In genomic region chr11:18632841-18633240, GRCh38 we compare ENCODE assay signal across 8 cellular contexts. TPM values are rescaled to one million over a fixed set of nuclear protein-coding genes. Genes with fewer than 3 reads are reported as not detected.
DNase-seq lines count a peak whose midpoint lies in the region; ATAC-seq and TF ChIP-seq lines count a peak whose summit lies in the region.

No MANE protein-coding gene starts in this region.

- H3K27ac Mint-ChIP-seq in CD8-positive, alpha-beta T cell, result peak overlapping the region; percentile 32
- H3K27ac Mint-ChIP-seq in dendritic cell treated with granulocyte-macrophage colony-stimulating factor and Interleukin-4, amounts not matched to agents 40 ng/mL and 50 ng/mL, for 4 days, result peak overlapping the region; percentile 98
- no peak overlapping the region for H3K27ac Mint-ChIP-seq in nephron progenitor cell

- no peak for DNase-seq in CD8-positive, alpha-beta T cell
- DNase-seq in MG63 (no peak), nephron progenitor cell (no peak), mucosa of descending colon (no peak), iPS-NIHi7 (ENCODE audit: extremely low spot score) (no peak)

- peaks cover 19% of the 10 kb centered on the region for H3K36me3 Mint-ChIP-seq in CD8-positive, alpha-beta T cell
- H3K36me3 Mint-ChIP-seq in dendritic cell treated with granulocyte-macrophage colony-stimulating factor and Interleukin-4, amounts not matched to agents 40 ng/mL and 50 ng/mL, for 4 days (ENCODE audit: low read depth), result peaks cover 19% of the 10 kb centered on the region
- H3K36me3 Mint-ChIP-seq in nephron progenitor cell (ENCODE audit: low read depth), result no peaks in the 10 kb centered on the region

- intact Hi-C loops in CD8-positive, alpha-beta T cell (cut with DNase I, micrococcal nuclease), result loop anchor here (5.0 to 10.0 kb wide), 7 partner anchors 89 to 1898 kb away; partner anchors contain the start of genes PRMT3 (in 2 of the 2), C11orf58 (in 1 of the 2), RPS13 (in 1 of the 2) and SAAL1 (in 1 of the 2)
- intact Hi-C loops in dendritic cell treated with granulocyte-macrophage colony-stimulating factor and Interleukin-4, amounts not matched to agents 40 ng/mL and 50 ng/mL, for 4 days (cut with micrococcal nuclease), result loop anchor here (5.0 kb wide), 1 partner anchor 311 kb away; the partner anchor contains the start of genes GTF2H1 and HPS5
- intact Hi-C loops in mucosa of descending colon (cut with DNase I, micrococcal nuclease), result no loop called here

- peaks cover 46% of the 10 kb centered on the region for H3K4me1 Mint-ChIP-seq in CD8-positive, alpha-beta T cell (ENCODE audit: low read depth)
- H3K4me1 Mint-ChIP-seq in dendritic cell treated with granulocyte-macrophage colony-stimulating factor and Interleukin-4, amounts not matched to agents 40 ng/mL and 50 ng/mL, for 4 days (ENCODE audit: low read depth), result peaks cover 14% of the 10 kb centered on the region
- H3K4me1 Mint-ChIP-seq in nephron progenitor cell, result peaks cover 21% of the 10 kb centered on the region

- H3K36me3 ChIP-seq in CD8-positive, alpha-beta T cell (ENCODE audit: insufficient read depth, low read length), result no peaks in the 10 kb centered on the region
- H3K36me3 ChIP-seq in MG63, result no peaks in the 10 kb centered on the region; the same call in 1 of the 2 replicates
- no peaks in the 10 kb centered on the region for H3K36me3 ChIP-seq in mucosa of descending colon (ENCODE audit: low read depth)

- ATAC-seq in CD8-positive, alpha-beta T cell, result no peak
- ATAC-seq in GM18909 (IDR thresholded peaks at IDR 0.05; ENCODE audit: poor library complexity, unreplicated experiment) (no peak), mucosa of descending colon (no peak), HG02973 (IDR thresholded peaks at IDR 0.05; ENCODE audit: unreplicated experiment) (no peak)

- no peaks in the 10 kb centered on the region for H3K27me3 Mint-ChIP-seq in CD8-positive, alpha-beta T cell (ENCODE audit: low read depth)
- peaks cover 10% of the 10 kb centered on the region for H3K27me3 Mint-ChIP-seq in dendritic cell treated with granulocyte-macrophage colony-stimulating factor and Interleukin-4, amounts not matched to agents 40 ng/mL and 50 ng/mL, for 4 days
- peaks cover 22% of the 10 kb centered on the region for H3K27me3 Mint-ChIP-seq in nephron progenitor cell (ENCODE audit: low read depth, poor library complexity)

- CTCF ChIA-PET in CD8-positive, alpha-beta T cell (lab: Charles Lee), result interaction anchor here (0.8 to 1.9 kb wide), 7 partner anchors 9 to 99 kb away, joined by 3 to 8 read pairs (median 4); no protein-coding TSS in a partner anchor

- POLR2A ChIA-PET in CD8-positive, alpha-beta T cell (lab: Charles Lee), result interaction anchor here (0.7 to 3.7 kb wide), 8 partner anchors 9 to 310 kb away, joined by 3 to 20 read pairs (median 10); partner anchors contain the start of genes GTF2H1, HPS5, TMEM86A and TSG101

- no peaks in the 10 kb centered on the region for H3K9me3 ChIP-seq in CD8-positive, alpha-beta T cell (ENCODE audit: low read length)
- H3K9me3 ChIP-seq in MG63 (no peaks in the 10 kb centered on the region), mucosa of descending colon (no peaks in the 10 kb centered on the region)

- peak overlapping the region; percentile 85 for H3K4me3 ChIP-seq in CD8-positive, alpha-beta T cell (ENCODE audit: low read depth, low read length)
- H3K4me3 ChIP-seq in MG63 (peak overlapping the region; percentile 79), mucosa of descending colon (no peak overlapping the region)

- TF ChIP-seq CTCF in CD8-positive, alpha-beta T cell (IDR thresholded peaks at IDR 0.05), result no peak
- TF ChIP-seq CTCF in nephron progenitor cell (IDR thresholded peaks at IDR 0.05), result no peak
- TF ChIP-seq CTCF in mucosa of descending colon (IDR thresholded peaks at IDR 0.05), result no peak

- peak overlapping the region; percentile 88 for H3K4me3 Mint-ChIP-seq in CD8-positive, alpha-beta T cell
- peak overlapping the region; percentile 82 for H3K4me3 Mint-ChIP-seq in dendritic cell treated with granulocyte-macrophage colony-stimulating factor and Interleukin-4, amounts not matched to agents 40 ng/mL and 50 ng/mL, for 4 days
- H3K4me3 Mint-ChIP-seq in nephron progenitor cell, result peak overlapping the region; percentile 99

- no peak overlapping the region for H3K27ac ChIP-seq in CD8-positive, alpha-beta T cell (ENCODE audit: low read depth, low read length)

- peaks cover 15% of the 10 kb centered on the region for H3K4me1 ChIP-seq in CD8-positive, alpha-beta T cell (ENCODE audit: insufficient read depth, low read length)
- peaks cover 12% of the 10 kb centered on the region for H3K4me1 ChIP-seq in mucosa of descending colon (ENCODE audit: low read depth)

- H3K9me3 Mint-ChIP-seq in CD8-positive, alpha-beta T cell, result no peaks in the 10 kb centered on the region
- no peaks in the 10 kb centered on the region for H3K9me3 Mint-ChIP-seq in dendritic cell treated with granulocyte-macrophage colony-stimulating factor and Interleukin-4, amounts not matched to agents 40 ng/mL and 50 ng/mL, for 4 days
- H3K9me3 Mint-ChIP-seq in nephron progenitor cell, result no peaks in the 10 kb centered on the region

- no peaks in the 10 kb centered on the region for H3K27me3 ChIP-seq in CD8-positive, alpha-beta T cell (ENCODE audit: insufficient read depth, low read length)
- no peaks in the 10 kb centered on the region for H3K27me3 ChIP-seq in MG63

RNA-seq across cellular contexts. Expression of gene SPTY2D1, which starts 1.3 kb away (rescaled TPM):
- 10 to 100 TPM; 74.9 to 76.9 TPM for total RNA-seq in CD8-positive, alpha-beta T cell
- 11.4 and 15.3 TPM in 2 replicates for total RNA-seq in MG63 (2014; rRNA removed; shearing (Covaris generic); ENCODE audit: low replicate concordance)
- total RNA-seq in mucosa of descending colon, result 10 to 100 TPM; 18.5 to 20.2 (median 18.6) TPM

RNA-seq across cellular contexts. Expression of gene MISFA, which starts 33.3 kb away (rescaled TPM):
- not detected for total RNA-seq in CD8-positive, alpha-beta T cell
- not detected in 2 replicates for total RNA-seq in MG63 (2014; rRNA removed; shearing (Covaris generic); ENCODE audit: low replicate concordance)
- 1 to 10 TPM; 2.8 to 3.8 (median 3.3) TPM for total RNA-seq in mucosa of descending colon

RNA-seq across cellular contexts. Expression of gene UEVLD, which starts 44.3 kb away (rescaled TPM):
- 1 to 10 TPM; 1.1 to 2.1 TPM for total RNA-seq in CD8-positive, alpha-beta T cell
- total RNA-seq in MG63 (2014; rRNA removed; shearing (Covaris generic); ENCODE audit: low replicate concordance), result 8.2 and 16.5 TPM in 2 replicates
- 10 to 100 TPM; 34.8 to 36.7 (median 35.3) TPM for total RNA-seq in mucosa of descending colon

Comparison
In these comparisons a context has a peak if more than half of its experiments do, and no peak if none do; other contexts are left out.
1. intact Hi-C loops: an anchor here in CD8-positive, alpha-beta T cell (5.0 to 10.0 kb wide) and dendritic cell treated with granulocyte-macrophage colony-stimulating factor and Interleukin-4, amounts not matched to agents 40 ng/mL and 50 ng/mL, for 4 days (5.0 kb wide); none called in mucosa of descending colon.